ENCODE assay signal across 8 cellular contexts in genomic region chrX:136147320-136147901, GRCh38. TPM values are rescaled to one million over a fixed set of nuclear protein-coding genes. Genes with fewer than 3 reads are reported as not detected.
DNase-seq lines count a peak whose midpoint lies in the region; ATAC-seq and TF ChIP-seq lines count a peak whose summit lies in the region.

FHL1 (plus strand) TSS chrX:136147533.

- TF ChIP-seq CTCF in lower leg skin (IDR thresholded peaks at IDR 0.05), result no peak

- H3K9me3 ChIP-seq in duodenal mucosa (ENCODE audit: control insufficient read depth in 1 of 2, low read length in 2 of 2), result no peaks in the 10 kb centered on the region

- WGBS in lower leg skin, 2 donors, result 45% methylated on average over 56 of the region's 83 CpGs; no CpG with 5 or more reads in 1 of the 2 donors

- H3K4me3 ChIP-seq in duodenal mucosa (ENCODE audit: low read depth in 1 of 2, low read length in 2 of 2) (peak within 1 kb of the TSS; percentile 43 to 54), lower leg skin (ENCODE audit: low read depth, poor library complexity, severe bottlenecking) (peak within 1 kb of the TSS; percentile 52)

- peak within 1 kb of the TSS; percentile 50 for H3K27ac ChIP-seq in duodenal mucosa (ENCODE audit: low read depth, low read length)

- DNase-seq in EL, result peak; percentile 33
- DNase-seq in LHCN-M2 (ENCODE audit: low read depth), result no peak
- DNase-seq in activated CD4-positive, alpha-beta T cell treated with anti-CD3 and anti-CD28 coated beads for 48 hours, result peak; percentile 42
- DNase-seq in lower leg skin (ENCODE audit: low spot score in 2 of 2), result peak; percentile 28 to 92
- peak; percentile 61 for DNase-seq in stimulated activated CD4-positive, alpha-beta T cell treated with anti-CD3 and anti-CD28 coated beads, Interleukin-4, amount 100 ng/mL, for 1 hour
- DNase-seq in NCI-H1092 treated with DMSO at 0.1 percent for 48 hours (lab: John Stamatoyannopoulos, UW), result no peak

- peak within 1 kb of the TSS; percentile 25 to 32 for H3K9ac ChIP-seq in duodenal mucosa (ENCODE audit: low read depth in 1 of 2, low read length in 2 of 2)

- no peak for TF ChIP-seq POLR2A in lower leg skin (IDR thresholded peaks at IDR 0.05)

- intact Hi-C loops in lower leg skin (cut with DNase I; ENCODE audit: low total_unique reads), result no loop called here

- no peak for ATAC-seq in GM18909 (IDR thresholded peaks at IDR 0.05; ENCODE audit: poor library complexity, unreplicated experiment)

- H3K36me3 ChIP-seq in duodenal mucosa (ENCODE audit: control insufficient read depth in 1 of 2, insufficient read depth in 2 of 2, low read length in 2 of 2), result no peaks in the 10 kb centered on the region

- no peaks in the 10 kb centered on the region for H3K4me1 ChIP-seq in duodenal mucosa (ENCODE audit: control insufficient read depth in 1 of 2, insufficient read depth in 2 of 2, low read length in 2 of 2)

- H3K27me3 ChIP-seq in duodenal mucosa (ENCODE audit: control insufficient read depth in 1 of 2, insufficient read depth in 2 of 2, low read length in 2 of 2), result peaks cover 3 to 15% of the 10 kb centered on the region in 2 donors

RNA-seq across cellular contexts. Expression of gene FHL1, which starts in this region (rescaled TPM):
- total RNA-seq in LHCN-M2 (2014; rRNA removed), result 44.8 and 48.3 TPM in 2 replicates
- polyA plus RNA-seq in LHCN-M2 (2012), result 106 TPM
- 100 to 1,000 TPM in 2 of 4 donors, 10 to 100 TPM in 2; 85.9 to 140 (median 107) TPM for total RNA-seq in lower leg skin

Comparison
In these comparisons a context has a peak if more than half of its experiments do, and no peak if none do; other contexts are left out.
1. DNase-seq: peak in EL (single experiment), activated CD4-positive, alpha-beta T cell treated with anti-CD3 and anti-CD28 coated beads for 48 hours (single experiment), lower leg skin (2 of 2) and stimulated activated CD4-positive, alpha-beta T cell treated with anti-CD3 and anti-CD28 coated beads, Interleukin-4, amount 100 ng/mL, for 1 hour (single experiment); none in LHCN-M2 (single experiment) and NCI-H1092 treated with DMSO at 0.1 percent for 48 hours (single experiment).